In genomic region chr17:1947743-1948516, GRCh38 we compare ENCODE assay signal across 17 cellular contexts.
DNase-seq lines count a peak whose midpoint lies in the region; ATAC-seq and TF ChIP-seq lines count a peak whose summit lies in the region.
"Had no signal": no experiment of that assay in that cellular context is flagged by ENCODE, and none has a peak within 500 bp of the region (broad histone marks: within the 10 kb centered on the region; RNA-seq: fewer than 3 reads in every experiment).

No MANE protein-coding gene starts in this region.

- H3K36me3 ChIP-seq in HEK293 (ENCODE audit: control insufficient read depth in 2 of 2, insufficient read depth in 1 of 2, low read length in 2 of 2) (no peaks in the 10 kb centered on the region), cardiac muscle cell (no peaks in the 10 kb centered on the region), upper lobe of right lung (no peaks in the 10 kb centered on the region), thyroid gland (no peaks in the 10 kb centered on the region)

- TF ChIP-seq CTCF in HEK293 (tag by site-specific recombination; IDR thresholded peaks at IDR 0.05) (no peak), cardiac muscle cell (IDR thresholded peaks at IDR 0.05; ENCODE audit: low read depth, low read length) (no peak), upper lobe of right lung (IDR thresholded peaks at IDR 0.05) (no peak), thyroid gland (IDR thresholded peaks at IDR 0.05) (no peak)

- intact Hi-C loops in upper lobe of right lung (cut with DNase I) (no loop called here), thyroid gland (cut with DNase I) (no loop called here)

- POLR2A ChIA-PET in HEK293 (lab: Yijun Ruan, JAX), result no interaction called here

- CTCF ChIA-PET in HEK293 (lab: Yijun Ruan, JAX), result interaction anchor here (0.5 kb wide), 1 partner anchor 78 kb away, joined by 3 read pairs; no protein-coding TSS in a partner anchor

- H3K4me3 ChIP-seq in HEK293 (ENCODE audit: low read depth, low read length), result no peak overlapping the region
- H3K4me3 ChIP-seq in cardiac muscle cell, result no peak overlapping the region
- H3K4me3 ChIP-seq in upper lobe of right lung, result no peak overlapping the region
- H3K4me3 ChIP-seq in thyroid gland (replicated peaks in 1 of 3), result no peak overlapping the region
- H3K4me3 ChIP-seq: GM12878, GM23248 had no signal

- ATAC-seq in upper lobe of right lung (peak; percentile 8), GM21423 (IDR thresholded peaks at IDR 0.05; ENCODE audit: unreplicated experiment) (no peak)
- ATAC-seq: GM12878 had no signal

- no peak overlapping the region for H3K27ac ChIP-seq in HEK293 (ENCODE audit: extremely low read depth, low read depth, low read length)
- peak overlapping the region; percentile 96 for H3K27ac ChIP-seq in cardiac muscle cell
- no peak overlapping the region for H3K27ac ChIP-seq in upper lobe of right lung
- H3K27ac ChIP-seq in thyroid gland, result no peak overlapping the region
- H3K27ac ChIP-seq: C4-2B, GM23248 had no signal

- H3K4me1 ChIP-seq in HEK293 (ENCODE audit: control insufficient read depth, insufficient read depth, low read length) (no peaks in the 10 kb centered on the region), cardiac muscle cell (ENCODE audit: low read depth) (peaks cover 36% of the 10 kb centered on the region), upper lobe of right lung (no peaks in the 10 kb centered on the region), thyroid gland (no peaks in the 10 kb centered on the region)

- no peaks in the 10 kb centered on the region for H3K9me3 ChIP-seq in HEK293 (ENCODE audit: control insufficient read depth, insufficient read depth, low read depth, low read length)
- H3K9me3 ChIP-seq in cardiac muscle cell (ENCODE audit: low read depth), result no peaks in the 10 kb centered on the region
- no peaks in the 10 kb centered on the region for H3K9me3 ChIP-seq in upper lobe of right lung
- no peaks in the 10 kb centered on the region for H3K9me3 ChIP-seq in thyroid gland

- 81 to 96% methylated on average over 9 to 10 of the region's 22 CpGs for WGBS in thyroid gland, 2 donors

- DNase-seq in cardiac muscle cell (ENCODE audit: low read depth in 1 of 2, low spot score in 1 of 2) (peak in 1 of 2 donors; percentile 59), islet precursor cell (peak; percentile 56), upper lobe of right lung (no peak), thyroid gland (no peak), DMS153 treated with DMSO at 0.1 percent for 48 hours (lab: John Stamatoyannopoulos, UW; ENCODE audit: unreplicated experiment) (no peak)
- DNase-seq: GDM1, GM23248, HFFc6, Kasumi-1, NCI-H187 treated with DMSO at 0.1 percent for 48 hours, NCI-H446, NCI-H69, OCI-M1 had no signal

- no peak for TF ChIP-seq POLR2A in thyroid gland (IDR thresholded peaks at IDR 0.05)

- no peaks in the 10 kb centered on the region for H3K27me3 ChIP-seq in cardiac muscle cell
- no peaks in the 10 kb centered on the region for H3K27me3 ChIP-seq in upper lobe of right lung
- no peaks in the 10 kb centered on the region for H3K27me3 ChIP-seq in thyroid gland

TF ChIP-seq in HEK293, 187 proteins besides CTCF, POLR2A, EP300 and RAD21 (continues in another document):
- TF ChIP-seq ZNF776 (tag by site-specific recombination; IDR thresholded peaks at IDR 0.05; ENCODE audit: borderline replicate concordance) (no peak), ZNF324 (tag by site-specific recombination; IDR thresholded peaks at IDR 0.05) (no peak), ZBTB20 (tag by site-specific recombination; IDR thresholded peaks at IDR 0.05) (peak; percentile 47), ZNF560 (tag by site-specific recombination; IDR thresholded peaks at IDR 0.05; ENCODE audit: borderline replicate concordance) (no peak), ZNF354C (tag by site-specific recombination; IDR thresholded peaks at IDR 0.05; ENCODE audit: borderline replicate concordance, low read depth) (no peak), ZBTB8A (tag by site-specific recombination; IDR thresholded peaks at IDR 0.05) (no peak), ZNF488 (tag by site-specific recombination; IDR thresholded peaks at IDR 0.05) (no peak), ZNF114 (tag by site-specific recombination; IDR thresholded peaks at IDR 0.05) (no peak), ZBTB10 (tag by site-specific recombination; IDR thresholded peaks at IDR 0.05) (no peak), PATZ1 (tag by site-specific recombination; IDR thresholded peaks at IDR 0.05) (peak; percentile 11; the same call in 1 of the 2 replicates), ZNF2 (tag by site-specific recombination; IDR thresholded peaks at IDR 0.05) (no peak), ZNF473 (tag by site-specific recombination; IDR thresholded peaks at IDR 0.05) (no peak), ZNF600 (tag by site-specific recombination; IDR thresholded peaks at IDR 0.05) (no peak), EGR2 (tag by site-specific recombination; IDR thresholded peaks at IDR 0.05; ENCODE audit: low read depth) (peak; percentile 15; the same call in 1 of the 2 replicates), ZNF362 (tag by site-specific recombination; IDR thresholded peaks at IDR 0.05) (no peak), ZNF26 (tag by site-specific recombination; IDR thresholded peaks at IDR 0.05) (no peak), ZNF521 (tag by site-specific recombination; IDR thresholded peaks at IDR 0.05) (no peak), RBAK (tag by site-specific recombination; IDR thresholded peaks at IDR 0.05) (no peak)
